Comparison of ENCODE assay signal across 21 cellular contexts in genomic region chr10:94084344-94084743, GRCh38.
DNase-seq lines count a peak whose midpoint lies in the region; ATAC-seq and TF ChIP-seq lines count a peak whose summit lies in the region.
"Had no signal": no experiment of that assay in that cellular context is flagged by ENCODE, and none has a peak within 500 bp of the region (broad histone marks: within the 10 kb centered on the region; RNA-seq: fewer than 3 reads in every experiment).

No MANE protein-coding gene starts in this region.

- peak overlapping the region; percentile 20 for H2BK5ac ChIP-seq in neuronal stem cell (ENCODE audit: low read length)

- no peak for TF ChIP-seq CTCF in GM23338 (conservative IDR thresholded peaks at IDR 0.05; ENCODE audit: low read depth in 2 of 2)
- no peak for TF ChIP-seq CTCF in endodermal cell (conservative IDR thresholded peaks at IDR 0.05)
- no peak for TF ChIP-seq CTCF in type B pancreatic cell (conservative IDR thresholded peaks at IDR 0.05)

- H3K27ac ChIP-seq in GM23338 (ENCODE audit: low read depth), result no peak overlapping the region
- H3K27ac ChIP-seq in endodermal cell (ENCODE audit: low read depth, low read length), result no peak overlapping the region
- no peak overlapping the region for H3K27ac ChIP-seq in neuronal stem cell (replicated peaks; ENCODE audit: low read length)
- H3K27ac ChIP-seq: BLaER1 treated with 17β-estradiol and CSF1 and Interleukin-3, amounts not matched to agents 10 nM and 100 nM had no signal

- H3K4ac ChIP-seq in neuronal stem cell (ENCODE audit: low read length), result no peak overlapping the region

- no peaks in the 10 kb centered on the region for H3K9me2 ChIP-seq in GM23338 (ENCODE audit: insufficient read depth)

- H3K4me1 ChIP-seq in GM23338 (ENCODE audit: insufficient read depth) (no peaks in the 10 kb centered on the region), endodermal cell (ENCODE audit: control insufficient read depth, insufficient read depth, low read length) (peaks cover 37% of the 10 kb centered on the region), neuronal stem cell (ENCODE audit: control insufficient read depth in 2 of 2, insufficient read depth in 1 of 2, low read depth in 1 of 2, low read length in 2 of 2) (no peaks in the 10 kb centered on the region)
- H3K4me1 ChIP-seq: BLaER1 treated with 17β-estradiol and CSF1 and Interleukin-3, amounts not matched to agents 10 nM and 100 nM had no signal

- H3K4me1 Mint-ChIP-seq in GM23338 (peaks cover 3% of the 10 kb centered on the region; the same call in 2 of the 3 replicates), endodermal cell (peaks cover 32% of the 10 kb centered on the region), type B pancreatic cell (ENCODE audit: unreplicated experiment) (peaks cover 4% of the 10 kb centered on the region)
- H3K4me1 Mint-ChIP-seq: CD14-positive monocyte; CD8-positive, alpha-beta memory T cell had no signal

- no peak overlapping the region for H2AK5ac ChIP-seq in neuronal stem cell (ENCODE audit: low read depth, low read length)

- no peak overlapping the region for H2BK120ac ChIP-seq in neuronal stem cell (ENCODE audit: low read depth, low read length)

- no peak overlapping the region for H4K8ac ChIP-seq in neuronal stem cell (ENCODE audit: low read depth, low read length)

- H3K23ac ChIP-seq in neuronal stem cell (ENCODE audit: low read depth, low read length, poor library complexity), result no peak overlapping the region

- no peaks in the 10 kb centered on the region for H3K36me3 ChIP-seq in GM23338 (ENCODE audit: insufficient read depth)
- H3K36me3 ChIP-seq in endodermal cell (ENCODE audit: control insufficient read depth, insufficient read depth, low read length), result peaks cover 14% of the 10 kb centered on the region
- no peaks in the 10 kb centered on the region for H3K36me3 ChIP-seq in neuronal stem cell (replicated peaks in 1 of 2; ENCODE audit: control insufficient read depth in 2 of 2, insufficient read depth in 2 of 2, low read length in 2 of 2)
- H3K36me3 ChIP-seq: BE2C; BLaER1 treated with 17β-estradiol and CSF1 and Interleukin-3, amounts not matched to agents 10 nM and 100 nM had no signal

- H3K27me3 Mint-ChIP-seq in GM23338 (ENCODE audit: insufficient read depth, low read depth, poor library complexity), result peaks cover 4% of the 10 kb centered on the region
- no peaks in the 10 kb centered on the region for H3K27me3 Mint-ChIP-seq in endodermal cell (ENCODE audit: insufficient read depth)
- no peaks in the 10 kb centered on the region for H3K27me3 Mint-ChIP-seq in type B pancreatic cell

- no peaks in the 10 kb centered on the region for H4K20me1 ChIP-seq in GM23338 (replicated peaks; ENCODE audit: insufficient read depth)
- H4K20me1 ChIP-seq: BLaER1 treated with 17β-estradiol and CSF1 and Interleukin-3, amounts not matched to agents 10 nM and 100 nM had no signal

- no peak for ATAC-seq in GM23338
- no peak for ATAC-seq in HG03432 (IDR thresholded peaks at IDR 0.05; ENCODE audit: unreplicated experiment)
- ATAC-seq: A549 had no signal

- H3K18ac ChIP-seq in neuronal stem cell (ENCODE audit: low read length), result no peak overlapping the region

- no peaks in the 10 kb centered on the region for H3K36me3 Mint-ChIP-seq in GM23338 (ENCODE audit: low read depth)
- no peaks in the 10 kb centered on the region for H3K36me3 Mint-ChIP-seq in endodermal cell (ENCODE audit: low read depth)
- H3K36me3 Mint-ChIP-seq in type B pancreatic cell, result no peaks in the 10 kb centered on the region
- H3K36me3 Mint-ChIP-seq: CD14-positive monocyte; CD8-positive, alpha-beta memory T cell had no signal

- CTCF ChIA-PET in HEK293T (lab: Yijun Ruan, JAX), result no interaction called here

- no peak overlapping the region for H3K14ac ChIP-seq in neuronal stem cell (ENCODE audit: low read length)

- no peak overlapping the region for H2BK12ac ChIP-seq in neuronal stem cell (ENCODE audit: low read length)

- no peak overlapping the region for H3K9ac ChIP-seq in endodermal cell (ENCODE audit: extremely low read depth, low read length, poor library complexity, severe bottlenecking)
- no peak overlapping the region for H3K9ac ChIP-seq in neuronal stem cell (ENCODE audit: low read depth, low read length, poor library complexity)
- H3K9ac ChIP-seq: BLaER1 treated with 17β-estradiol and CSF1 and Interleukin-3, amounts not matched to agents 10 nM and 100 nM had no signal

- H3K4me3 ChIP-seq in GM23338, result no peak overlapping the region
- H3K4me3 ChIP-seq in endodermal cell (ENCODE audit: low read length), result peak overlapping the region; percentile 52
- H3K4me3 ChIP-seq in neuronal stem cell (ENCODE audit: low read length in 2 of 2), result no peak overlapping the region
- H3K4me3 ChIP-seq: A549; BLaER1 treated with 17β-estradiol and CSF1 and Interleukin-3, amounts not matched to agents 10 nM and 100 nM had no signal

- no peaks in the 10 kb centered on the region for H3K79me1 ChIP-seq in neuronal stem cell (ENCODE audit: low read depth, low read length)

- no peak overlapping the region for H2BK15ac ChIP-seq in neuronal stem cell (ENCODE audit: low read length)

- H4K91ac ChIP-seq in neuronal stem cell (ENCODE audit: low read depth, low read length, poor library complexity), result no peak overlapping the region

- H3F3A ChIP-seq in GM23338 (replicated peaks; ENCODE audit: low read depth), result no peaks in the 10 kb centered on the region

- no peak for DNase-seq in GM23338 (ENCODE audit: low spot score)
- no peak for DNase-seq in HEK293T (ENCODE audit: extremely low spot score)
- no peak for DNase-seq in endodermal cell
- no peak for DNase-seq in neuronal stem cell (ENCODE audit: low spot score)
- DNase-seq in NCI-H1436 (lab: John Stamatoyannopoulos, UW), result no peak
- DNase-seq in type B pancreatic cell (ENCODE audit: extremely low spot score, unreplicated experiment), result no peak
- DNase-seq: 8988T; ACHN; AML-193; BE2C; CD4-positive, alpha-beta T cell; CD8-positive, alpha-beta memory T cell; DMS53; DMS79 treated with DMSO at 0.1 percent for 48 hours; GF-D8; GOT3; HCEC 1CT had no signal

- H3K4me3 Mint-ChIP-seq in GM23338 (no peak overlapping the region), endodermal cell (no peak overlapping the region), type B pancreatic cell (no peak overlapping the region)
- H3K4me3 Mint-ChIP-seq: CD14-positive monocyte; CD4-positive, alpha-beta T cell; CD8-positive, alpha-beta memory T cell had no signal

- WGBS in endodermal cell (ENCODE audit: insufficient coverage in 1 of 2, insufficient read length in 1 of 2), 2 experiments, result 94 to 100% methylated on average over 3 to 5 of the region's 5 CpGs
- WGBS in neuronal stem cell (ENCODE audit: extremely low coverage in 2 of 2, insufficient read length in 2 of 2, insufficient replicate concordance in 1 of 2), 2 donors, result no CpG with 5 or more reads among the region's 5 CpGs

- H3K27me3 ChIP-seq in GM23338 (ENCODE audit: insufficient read depth) (no peaks in the 10 kb centered on the region), endodermal cell (ENCODE audit: control insufficient read depth, insufficient read depth, low read length, poor library complexity, severe bottlenecking) (no peaks in the 10 kb centered on the region), neuronal stem cell (ENCODE audit: control insufficient read depth in 3 of 3, insufficient read depth in 3 of 3, low read depth in 1 of 3, low read length in 3 of 3) (no peaks in the 10 kb centered on the region)
- H3K27me3 ChIP-seq: BE2C; BLaER1 treated with 17β-estradiol and CSF1 and Interleukin-3, amounts not matched to agents 10 nM and 100 nM had no signal

- H3K27ac Mint-ChIP-seq in GM23338, result no peak overlapping the region
- peak overlapping the region; percentile 55 for H3K27ac Mint-ChIP-seq in endodermal cell
- no peak overlapping the region for H3K27ac Mint-ChIP-seq in type B pancreatic cell
- H3K27ac Mint-ChIP-seq: CD14-positive monocyte; CD4-positive, alpha-beta T cell; CD8-positive, alpha-beta memory T cell had no signal

- H3K9me3 ChIP-seq in endodermal cell (ENCODE audit: control insufficient read depth, low read length), result peaks cover 26% of the 10 kb centered on the region
- no peaks in the 10 kb centered on the region for H3K9me3 ChIP-seq in neuronal stem cell (replicated peaks in 1 of 2; ENCODE audit: control insufficient read depth in 2 of 2, insufficient read depth in 1 of 2, low read depth in 1 of 2, low read length in 2 of 2)
- H3K9me3 ChIP-seq: BE2C had no signal

- 0 out of 2 replicates have a peak overlapping the region, but pooled peaks have one; percentile 28 for H2AFZ ChIP-seq in GM23338
- no peak overlapping the region for H2AFZ ChIP-seq in neuronal stem cell (ENCODE audit: low read length)

- H3K9me3 Mint-ChIP-seq in GM23338 (no peaks in the 10 kb centered on the region; the same call in 2 of the 3 replicates), endodermal cell (peaks cover 15% of the 10 kb centered on the region), type B pancreatic cell (peaks cover 4% of the 10 kb centered on the region)
- H3K9me3 Mint-ChIP-seq: CD4-positive, alpha-beta T cell had no signal

- POLR2A ChIA-PET in HEK293T (lab: Yijun Ruan, JAX), result no interaction called here

- H3K4me2 ChIP-seq in GM23338 (no peak overlapping the region), neuronal stem cell (ENCODE audit: insufficient read depth, low read length, poor library complexity, severe bottlenecking) (no peak overlapping the region)
- H3K4me2 ChIP-seq: A549; BLaER1 treated with 17β-estradiol and CSF1 and Interleukin-3, amounts not matched to agents 10 nM and 100 nM had no signal

- H3K79me2 ChIP-seq in GM23338 (replicated peaks; ENCODE audit: insufficient read depth), result no peaks in the 10 kb centered on the region

TF ChIP-seq in HEK293T, 16 proteins besides CTCF, POLR2A, EP300 and RAD21:
- TF ChIP-seq TARDBP (IDR thresholded peaks at IDR 0.05) (no peak), HDGF (IDR thresholded peaks at IDR 0.05; ENCODE audit: borderline replicate concordance) (no peak), FOXM1 (IDR thresholded peaks at IDR 0.05; ENCODE audit: borderline replicate concordance) (no peak), SP1 (IDR thresholded peaks at IDR 0.05) (no peak), PKNOX1 (IDR thresholded peaks at IDR 0.05) (peak; percentile 36; the same call in 1 of the 2 replicates), LEF1 (IDR thresholded peaks at IDR 0.05; ENCODE audit: borderline replicate concordance) (no peak)
